ENCODE assay signal across 12 cellular contexts in the genomic region with DNA sequence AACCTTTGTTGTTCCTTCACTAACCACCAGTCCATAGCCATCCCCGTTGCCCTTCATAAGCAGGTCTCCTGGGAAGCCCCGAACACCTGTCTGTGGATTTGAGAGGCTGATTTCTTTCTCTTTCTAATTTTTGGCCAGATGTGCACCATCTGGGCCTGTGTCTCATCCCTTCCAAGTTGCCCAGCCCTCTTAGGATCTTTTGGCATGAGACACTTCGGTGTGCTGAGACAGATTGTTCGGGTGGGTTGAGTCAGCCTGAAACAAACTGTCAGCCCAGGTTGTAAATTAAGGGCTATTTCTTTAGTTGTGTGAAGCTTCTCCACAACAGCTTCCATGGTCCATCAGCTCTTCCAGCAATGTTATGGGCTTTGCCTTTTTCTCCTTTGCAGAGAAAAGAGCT. TPM values are rescaled to one million over a fixed set of nuclear protein-coding genes. Genes with fewer than 3 reads are reported as not detected.
DNase-seq lines count a peak whose midpoint lies in the region; ATAC-seq and TF ChIP-seq lines count a peak whose summit lies in the region.
"Had no signal": no experiment of that assay in that cellular context is flagged by ENCODE, and none has a peak within 500 bp of the region (broad histone marks: within the 10 kb centered on the region; RNA-seq: fewer than 3 reads in every experiment).

No MANE protein-coding gene starts in this region.

- CTCF ChIA-PET in activated naive CD4-positive, alpha-beta T cell treated with anti-CD3 and anti-CD28 coated beads for 36 hours (lab: Charles Lee): interaction anchor here (0.6 kb wide), 1 partner anchor 101 kb away, joined by 3 read pairs; a partner anchor contains a TSS

- TF ChIP-seq CTCF in AG10803 (conservative IDR thresholded peaks at IDR 0.05; ENCODE audit: low read length) (no peak), DND-41 (IDR thresholded peaks at IDR 0.05; ENCODE audit: borderline replicate concordance, extremely low read depth, low read length, poor library complexity, severe bottlenecking) (no peak)

- H3K4me1 Mint-ChIP-seq in activated naive CD4-positive, alpha-beta T cell treated with anti-CD3 and anti-CD28 coated beads for 36 hours (ENCODE audit: low read depth): peaks cover 28% of the 10 kb centered on the region

- H3K4me2 ChIP-seq in DND-41 (ENCODE audit: insufficient read depth, low read length): no peak overlapping the region

- H3K9me3 ChIP-seq in DND-41 (ENCODE audit: insufficient read depth, low read length, severe bottlenecking): no peaks in the 10 kb centered on the region
- H3K9me3 ChIP-seq: mucosa of descending colon, Peyer's patch had no signal

- no peak overlapping the region for H3K9ac ChIP-seq in DND-41 (ENCODE audit: low read depth, low read length)

- H3K79me2 ChIP-seq in DND-41 (ENCODE audit: insufficient read depth, low read length): peaks cover 36% of the 10 kb centered on the region

- no peaks in the 10 kb centered on the region for H3K27me3 Mint-ChIP-seq in activated naive CD4-positive, alpha-beta T cell treated with anti-CD3 and anti-CD28 coated beads for 36 hours (ENCODE audit: low read depth)

- H3K4me3 Mint-ChIP-seq in activated naive CD4-positive, alpha-beta T cell treated with anti-CD3 and anti-CD28 coated beads for 36 hours: no peak overlapping the region

- peaks cover 27% of the 10 kb centered on the region; the same call in 1 of the 2 replicates for H4K20me1 ChIP-seq in DND-41 (ENCODE audit: insufficient read depth, low read length)

- H3K36me3 ChIP-seq in DND-41 (ENCODE audit: insufficient read depth, low read length): peaks cover 14% of the 10 kb centered on the region
- H3K36me3 ChIP-seq: Peyer's patch had no signal

- DNase-seq in AG10803 (ENCODE audit: low read depth): peak; percentile 51
- no peak for DNase-seq in DND-41
- DNase-seq in NCI-H82 treated with DMSO at 0.1 percent for 48 hours (lab: John Stamatoyannopoulos, UW; ENCODE audit: unreplicated experiment): peak; percentile 29
- peak; percentile 29 for DNase-seq in left kidney (ENCODE audit: low read depth, low spot score)
- DNase-seq in activated naive CD4-positive, alpha-beta T cell treated with anti-CD3 and anti-CD28 coated beads for 36 hours: no peak
- DNase-seq in globus pallidus (ENCODE audit: low spot score): no peak
- DNase-seq in islet precursor cell: no peak
- DNase-seq: mucosa of descending colon, NCI-H2227 treated with DMSO at 0.1 percent for 48 hours, Peyer's patch had no signal

- intact Hi-C loops in activated naive CD4-positive, alpha-beta T cell treated with anti-CD3 and anti-CD28 coated beads for 36 hours (cut with micrococcal nuclease): loop anchor here (5.0 kb wide), 2 partner anchors 101 to 151 kb away; a partner anchor contains a TSS

- H3K4me3 ChIP-seq in AG10803 (ENCODE audit: low read length): no peak overlapping the region
- no peak overlapping the region for H3K4me3 ChIP-seq in DND-41 (ENCODE audit: low read depth in 1 of 2, low read length in 2 of 2)
- H3K4me3 ChIP-seq: coronary artery, mucosa of descending colon, Peyer's patch had no signal

- H2AFZ ChIP-seq in DND-41 (ENCODE audit: low read depth, low read length): peak overlapping the region; percentile 90

- H3K27me3 ChIP-seq in DND-41 (ENCODE audit: insufficient read depth, low read length, poor library complexity): no peaks in the 10 kb centered on the region
- H3K27me3 ChIP-seq: Peyer's patch had no signal

- no peak overlapping the region for H3K27ac ChIP-seq in DND-41 (ENCODE audit: low read length)
- H3K27ac ChIP-seq: coronary artery, Peyer's patch had no signal

- ATAC-seq in DND-41 (ENCODE audit: insufficient read depth, low read depth): no peak
- ATAC-seq in GM21619 (IDR thresholded peaks at IDR 0.05; ENCODE audit: unreplicated experiment): no peak
- ATAC-seq: mucosa of descending colon had no signal

- no peak overlapping the region for H3K27ac Mint-ChIP-seq in activated naive CD4-positive, alpha-beta T cell treated with anti-CD3 and anti-CD28 coated beads for 36 hours

- no peaks in the 10 kb centered on the region for H3K36me3 Mint-ChIP-seq in activated naive CD4-positive, alpha-beta T cell treated with anti-CD3 and anti-CD28 coated beads for 36 hours (ENCODE audit: low read depth)

- H3K4me1 ChIP-seq in DND-41 (ENCODE audit: insufficient read depth, low read length): peaks cover 31% of the 10 kb centered on the region

- no peaks in the 10 kb centered on the region for H3K9me3 Mint-ChIP-seq in activated naive CD4-positive, alpha-beta T cell treated with anti-CD3 and anti-CD28 coated beads for 36 hours

RNA-seq across cellular contexts. Expression of a gene that starts 1.4 kb away (rescaled TPM):
- total RNA-seq in activated naive CD4-positive, alpha-beta T cell treated with anti-CD3 and anti-CD28 coated beads for 36 hours: 10 to 100 TPM; 31.6 to 32.5 TPM

Comparison
In these comparisons a context has a peak if more than half of its experiments do, and no peak if none do; other contexts are left out.
1. DNase-seq: peak in AG10803 (single experiment), NCI-H82 treated with DMSO at 0.1 percent for 48 hours (single experiment) and left kidney (single experiment); none in DND-41 (single experiment), activated naive CD4-positive, alpha-beta T cell treated with anti-CD3 and anti-CD28 coated beads for 36 hours (single experiment), globus pallidus (single experiment) and islet precursor cell (single experiment).